ENCODE assay signal across 21 cellular contexts in genomic region chr22:35021166-35021565, GRCh38. TPM values are rescaled to one million over a fixed set of nuclear protein-coding genes. Genes with fewer than 3 reads are reported as not detected.
A peak's percentile ranks its signal among the peaks of the same experiment; 100 is the strongest.
DNase-seq lines count a peak whose midpoint lies in the region; FAIRE-seq and TF ChIP-seq lines count a peak whose summit lies in the region.
"Had no signal": no experiment of that assay in that cellular context is flagged by ENCODE, and none has a peak within 500 bp of the region (broad histone marks: within the 10 kb centered on the region; RNA-seq: fewer than 3 reads in every experiment).

No MANE protein-coding gene starts in this region.

- TF ChIP-seq CTCF in endodermal cell (conservative IDR thresholded peaks at IDR 0.05) (no peak), kidney (IDR thresholded peaks at IDR 0.05; ENCODE audit: borderline replicate concordance, extremely low read depth, insufficient read depth) (no peak)

- H3K27ac Mint-ChIP-seq in endodermal cell = no peak overlapping the region
- H3K27ac Mint-ChIP-seq: nephron progenitor cell had no signal

- intact Hi-C loops in kidney (cut with DNase I) = no loop called here

- H3K4me1 ChIP-seq in endodermal cell (ENCODE audit: control insufficient read depth, insufficient read depth, low read length) (no peaks in the 10 kb centered on the region), kidney (ENCODE audit: control insufficient read depth in 1 of 2, insufficient read depth in 1 of 2, low read depth in 1 of 2, low read length in 2 of 2) (no peaks in the 10 kb centered on the region)
- H3K4me1 ChIP-seq: gastrocnemius medialis, testis had no signal

- peak; percentile 14 for DNase-seq in HT-29 (ENCODE audit: low spot score)
- peak; percentile 33 to 72 for DNase-seq in NCI-H526 (lab: John Stamatoyannopoulos, UW)
- peak; percentile 20 for DNase-seq in endodermal cell
- no peak for DNase-seq in NOMO-1 (lab: John Stamatoyannopoulos, UW; ENCODE audit: unreplicated experiment in 2 of 2)
- no peak for DNase-seq in kidney
- no peak for DNase-seq in NK-92 (lab: John Stamatoyannopoulos, UW; ENCODE audit: unreplicated experiment)
- DNase-seq: activated CD8-positive, alpha-beta memory T cell treated with anti-CD3 and anti-CD28 coated beads, Interleukin-2, amount 50 U/mL, for 48 hours; activated effector memory CD4-positive, alpha-beta T cell treated with anti-CD3 and anti-CD28 coated beads, Interleukin-2, amount 50 U/mL, for 16 hours; CD8-positive, alpha-beta memory T cell; erythroblast; gastrocnemius medialis; Karpas-422; NCI-H1694; NCI-H226; nephron progenitor cell; SIG-M5; testis had no signal

- H3K27me3 Mint-ChIP-seq in endodermal cell (ENCODE audit: insufficient read depth) = peaks cover 10% of the 10 kb centered on the region

- H3K27me3 ChIP-seq in endodermal cell (ENCODE audit: control insufficient read depth, insufficient read depth, low read length, poor library complexity, severe bottlenecking) = no peaks in the 10 kb centered on the region
- H3K27me3 ChIP-seq: testis had no signal

- WGBS in endodermal cell (ENCODE audit: insufficient coverage in 1 of 2, insufficient read length in 1 of 2), 2 experiments = 89 to 92% methylated on average over 6 to 7 of the region's 7 CpGs

- no peaks in the 10 kb centered on the region for H3K36me3 Mint-ChIP-seq in endodermal cell (ENCODE audit: low read depth)
- H3K36me3 Mint-ChIP-seq: CD8-positive, alpha-beta memory T cell had no signal

- peaks cover 6% of the 10 kb centered on the region for H3K4me1 Mint-ChIP-seq in endodermal cell
- H3K4me1 Mint-ChIP-seq: CD8-positive, alpha-beta memory T cell had no signal

- H3K9ac ChIP-seq in endodermal cell (ENCODE audit: extremely low read depth, low read length, poor library complexity, severe bottlenecking) = no peak overlapping the region
- no peak overlapping the region for H3K9ac ChIP-seq in kidney (ENCODE audit: low read length in 2 of 2)

- H3K36me3 ChIP-seq in endodermal cell (ENCODE audit: control insufficient read depth, insufficient read depth, low read length) (no peaks in the 10 kb centered on the region), kidney (ENCODE audit: control insufficient read depth in 1 of 2, insufficient read depth in 2 of 2, low read length in 2 of 2) (no peaks in the 10 kb centered on the region)
- H3K36me3 ChIP-seq: gastrocnemius medialis had no signal

- peaks cover 9% of the 10 kb centered on the region for H3K9me3 Mint-ChIP-seq in endodermal cell

- H3K27ac ChIP-seq in endodermal cell (ENCODE audit: low read depth, low read length) = no peak overlapping the region
- peak overlapping the region in 12 of 21 experiments; percentile 6 to 76 (median 50) for H3K27ac ChIP-seq in skin epidermis
- no peak overlapping the region for H3K27ac ChIP-seq in kidney (ENCODE audit: low read depth in 2 of 2, low read length in 2 of 2)
- H3K27ac ChIP-seq: gastrocnemius medialis, testis had no signal

- no peak overlapping the region for H3K4me3 ChIP-seq in endodermal cell (ENCODE audit: low read length)
- peak overlapping the region in 1 of 7 experiments; percentile 14 for H3K4me3 ChIP-seq in skin epidermis
- H3K4me3 ChIP-seq in kidney (ENCODE audit: low read length in 2 of 2) = no peak overlapping the region
- H3K4me3 ChIP-seq: gastrocnemius medialis, testis had no signal

- H3K9me3 ChIP-seq in endodermal cell (ENCODE audit: control insufficient read depth, low read length) (no peaks in the 10 kb centered on the region), kidney (ENCODE audit: control insufficient read depth in 1 of 2, low read length in 2 of 2) (no peaks in the 10 kb centered on the region)
- H3K9me3 ChIP-seq: gastrocnemius medialis, testis had no signal

- H3K4me3 Mint-ChIP-seq in endodermal cell = no peak overlapping the region
- H3K4me3 Mint-ChIP-seq: CD8-positive, alpha-beta memory T cell; nephron progenitor cell had no signal

- FAIRE-seq in kidney (lab: Jason Lieb, UNC) = no peak
- FAIRE-seq: HTR-8/SVneo had no signal

RNA-seq across cellular contexts. Expression of gene ISX, which starts 44.8 kb away (rescaled TPM):
- total RNA-seq in HT-29 (2014; rRNA removed; shearing (Covaris generic)) = not detected in 2 replicates
- total RNA-seq in endodermal cell (under 1 TPM; 0.07 to 0.13 TPM), kidney (not detected)
- polyA plus RNA-seq in endodermal cell (2013, experiment 1 of 2) = 0.21 TPM
- polyA plus RNA-seq in endodermal cell (2013, experiment 2 of 2) = 0.08 TPM
- polyA plus RNA-seq in kidney (ENCODE audit: insufficient read depth, low read depth, low replicate concordance) = not detected
- total RNA-seq: CD8-positive, alpha-beta memory T cell; mesenteric fat pad; T-helper 1 cell treated with Interleukin-12 subunit alpha and Interleukin-12 subunit beta and Interleukin-4 antibody, amounts not matched to agents 30 ng/mL and 1 ng/mL, for 36 hours; testis had no signal
- polyA plus RNA-seq: CD8-positive, alpha-beta memory T cell had no signal

Comparison
In these comparisons a context has a peak if more than half of its experiments do, and no peak if none do; other contexts are left out.
1. DNase-seq: peak in HT-29 (single experiment), NCI-H526 (2 of 2) and endodermal cell (single experiment); none in NOMO-1 (0 of 2), kidney (single experiment) and NK-92 (single experiment).
2. H3K27ac ChIP-seq: peak in skin epidermis (12 of 21); none in endodermal cell (single experiment) and kidney (0 of 2).